8 cellular contexts compared by ENCODE assay signal in the genomic region with DNA sequence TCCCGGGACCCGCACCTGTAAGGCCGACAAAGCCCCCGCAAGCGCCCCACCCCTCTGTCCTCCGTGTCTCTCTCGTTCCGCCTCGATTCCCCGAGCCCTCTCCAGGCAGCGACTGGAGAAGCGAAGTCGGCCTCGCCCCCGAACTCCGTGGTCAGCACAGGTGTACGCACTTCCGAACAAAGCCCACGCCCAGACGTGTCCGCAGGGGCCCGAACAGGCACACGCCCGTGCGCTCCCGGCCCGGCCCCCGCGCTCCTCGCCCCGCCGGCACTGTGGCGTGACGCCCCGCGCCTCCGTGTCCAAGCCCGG. TPM values are rescaled to one million over a fixed set of nuclear protein-coding genes. Genes with fewer than 3 reads are reported as not detected.
DNase-seq lines count a peak whose midpoint lies in the region; ATAC-seq and TF ChIP-seq lines count a peak whose summit lies in the region.

No MANE protein-coding gene starts in this region.

- peak; percentile 32 for ATAC-seq in GM18907 (IDR thresholded peaks at IDR 0.05; ENCODE audit: unreplicated experiment)
- no peak for ATAC-seq in HG03025 (IDR thresholded peaks at IDR 0.05; ENCODE audit: low FRiP score, unreplicated experiment)
- ATAC-seq in GM21717 (IDR thresholded peaks at IDR 0.05; ENCODE audit: unreplicated experiment), result no peak

- no peak overlapping the region for H3K27ac ChIP-seq in HL-60 (replicated peaks)
- H3K27ac ChIP-seq in mesenchymal stem cell (ENCODE audit: low read length, poor library complexity, severe bottlenecking), result no peak overlapping the region
- no peak overlapping the region for H3K27ac ChIP-seq in vagina

- H3K4ac ChIP-seq in mesenchymal stem cell (ENCODE audit: low read depth in 1 of 2, low read length in 2 of 2), result no peak overlapping the region

- no peak overlapping the region for H3K23ac ChIP-seq in mesenchymal stem cell (ENCODE audit: low read length in 2 of 2)

- H3K4me1 ChIP-seq in mesenchymal stem cell (ENCODE audit: control insufficient read depth, insufficient read depth, low read depth, low read length) (peaks cover 20% of the 10 kb centered on the region), vagina (peaks cover 18% of the 10 kb centered on the region)

- no peak overlapping the region for H2BK15ac ChIP-seq in mesenchymal stem cell (ENCODE audit: low read depth, poor library complexity, severe bottlenecking)

- DNase-seq in HL-60 (ENCODE audit: low read depth in 1 of 2, low spot score in 1 of 2) (no peak), cardiac fibroblast (ENCODE audit: low read depth in 2 of 2) (no peak), mesenchymal stem cell (no peak), vagina (ENCODE audit: extremely low spot score in 2 of 2) (no peak), NCI-H524 (lab: John Stamatoyannopoulos, UW) (no peak)

- no peaks in the 10 kb centered on the region for H3K79me1 ChIP-seq in mesenchymal stem cell (replicated peaks; ENCODE audit: low read length, poor library complexity, severe bottlenecking)

- peak overlapping the region; percentile 34 for H3K4me3 ChIP-seq in HL-60 (replicated peaks; ENCODE audit: insufficient read depth, low read length)
- peak overlapping the region; percentile 77 to 90 for H3K4me3 ChIP-seq in cardiac fibroblast (replicated peaks in 1 of 2; ENCODE audit: low read depth in 2 of 2, low read length in 2 of 2)
- peak overlapping the region; percentile 52 to 78 for H3K4me3 ChIP-seq in mesenchymal stem cell (ENCODE audit: insufficient read depth in 1 of 2, low read depth in 1 of 2, low read length in 2 of 2)
- peak overlapping the region; percentile 45 to 56 for H3K4me3 ChIP-seq in vagina

- intact Hi-C loops in vagina (cut with DNase I), result no loop called here

- TF ChIP-seq POLR2A in vagina (IDR thresholded peaks at IDR 0.05), result no peak

- no peak overlapping the region for H2AK5ac ChIP-seq in mesenchymal stem cell (ENCODE audit: low read length, severe bottlenecking)

- H3K9me3 ChIP-seq in mesenchymal stem cell (ENCODE audit: control insufficient read depth, low read length), result no peaks in the 10 kb centered on the region
- no peaks in the 10 kb centered on the region for H3K9me3 ChIP-seq in vagina

- H3K18ac ChIP-seq in mesenchymal stem cell (ENCODE audit: low read depth in 1 of 2, low read length in 2 of 2), result no peak overlapping the region

- H2AFZ ChIP-seq in mesenchymal stem cell (ENCODE audit: low read depth, low read length), result no peak overlapping the region

- H4K91ac ChIP-seq in mesenchymal stem cell (ENCODE audit: low read length), result no peak overlapping the region

- peak overlapping the region; percentile 87 for H3K4me2 ChIP-seq in mesenchymal stem cell (ENCODE audit: low read length, poor library complexity, severe bottlenecking)

- TF ChIP-seq CTCF in HL-60 (IDR thresholded peaks at IDR 0.05; ENCODE audit: insufficient read depth, low read length) (no peak), cardiac fibroblast (IDR thresholded peaks at IDR 0.05; ENCODE audit: low read depth, low read length) (no peak), vagina (IDR thresholded peaks at IDR 0.05) (no peak)

- WGBS in mesenchymal stem cell, result under 1% methylated on average over 38 of the region's 38 CpGs

- no peak overlapping the region for H3K9ac ChIP-seq in mesenchymal stem cell (ENCODE audit: low read length)

- no peak overlapping the region for H2BK120ac ChIP-seq in mesenchymal stem cell (ENCODE audit: low read depth, low read length)

- no peak overlapping the region for H2BK12ac ChIP-seq in mesenchymal stem cell (ENCODE audit: low read length in 2 of 2)

- H3K36me3 ChIP-seq in mesenchymal stem cell (ENCODE audit: control insufficient read depth in 1 of 2, insufficient read depth in 2 of 2, low read depth in 1 of 2, low read length in 2 of 2) (no peaks in the 10 kb centered on the region), vagina (no peaks in the 10 kb centered on the region)

- no peak overlapping the region for H2BK5ac ChIP-seq in mesenchymal stem cell (ENCODE audit: low read depth, low read length, poor library complexity, severe bottlenecking)

- H4K8ac ChIP-seq in mesenchymal stem cell (ENCODE audit: low read length), result no peak overlapping the region

- no peak overlapping the region for H3K14ac ChIP-seq in mesenchymal stem cell (ENCODE audit: low read length in 2 of 2)

- peaks cover 49% of the 10 kb centered on the region for H3K27me3 ChIP-seq in HL-60 (ENCODE audit: insufficient read depth, poor library complexity, severe bottlenecking)
- H3K27me3 ChIP-seq in mesenchymal stem cell (ENCODE audit: control insufficient read depth in 1 of 2, insufficient read depth in 1 of 2, low read length in 2 of 2), result peaks cover 52 to 62% of the 10 kb centered on the region in 2 experiments
- H3K27me3 ChIP-seq in vagina, result no peaks in the 10 kb centered on the region

RNA-seq across cellular contexts. Expression of gene NRCAM, which starts 0.8 kb away (rescaled TPM):
- 0.07 TPM for polyA plus RNA-seq in mesenchymal stem cell (2013, experiment 1 of 2)
- 0.08 TPM for polyA plus RNA-seq in mesenchymal stem cell (2013, experiment 2 of 2)
- 7.9 TPM for total RNA-seq in vagina
